ENCODE assay signal across 8 cellular contexts in the genomic region with DNA sequence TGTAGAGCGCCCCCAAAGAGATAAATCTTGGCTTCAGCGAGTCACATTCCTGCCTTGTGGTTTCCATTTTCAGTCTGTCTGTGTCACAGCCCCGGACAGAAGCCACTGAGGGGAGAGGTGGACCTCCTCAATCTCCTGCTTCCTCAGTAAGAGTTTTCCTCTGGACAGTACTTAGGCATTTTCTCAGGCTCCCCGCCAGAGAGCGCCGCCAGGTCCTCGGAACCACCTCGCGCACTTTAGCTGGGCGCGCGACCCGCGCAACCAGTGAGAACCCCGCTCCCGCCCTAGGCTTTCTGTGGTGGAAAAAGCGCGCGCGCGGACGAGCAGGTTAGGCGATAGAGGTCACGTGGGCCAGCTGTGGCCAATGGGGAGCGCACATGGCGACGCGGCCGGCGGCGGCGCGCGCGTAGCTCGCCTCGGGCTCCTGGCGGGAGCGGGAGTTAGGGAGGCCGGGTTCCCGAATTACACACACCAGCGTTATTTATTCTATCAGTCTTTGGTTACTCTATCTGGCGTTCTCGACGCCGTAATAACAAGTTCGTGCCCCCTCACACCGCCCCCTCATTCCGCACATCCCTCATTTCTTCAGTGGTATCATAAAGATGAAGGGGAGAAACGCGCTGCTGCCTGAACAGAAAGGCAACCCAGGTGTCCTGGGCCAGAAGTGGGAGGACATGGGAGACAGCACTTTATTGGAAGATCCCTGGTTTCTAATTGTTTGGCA. TPM values are rescaled to one million over a fixed set of nuclear protein-coding genes. Genes with fewer than 3 reads are reported as not detected.
DNase-seq lines count a peak whose midpoint lies in the region; ATAC-seq and TF ChIP-seq lines count a peak whose summit lies in the region.

No MANE protein-coding gene starts in this region.

- H3K27ac ChIP-seq in caudate nucleus (ENCODE audit: low read depth, low read length): peak overlapping the region; percentile 75
- peak overlapping the region; percentile 37 to 85 (median 74) for H3K27ac ChIP-seq in spleen

- TF ChIP-seq CTCF in AG10803 (conservative IDR thresholded peaks at IDR 0.05; ENCODE audit: low read length) (peak; percentile 57), WTC11 (IDR thresholded peaks at IDR 0.05) (no peak), spleen (IDR thresholded peaks at IDR 0.05 in 8 of 11, conservative IDR thresholded peaks at IDR 0.05 in 3 of 11) (peak; percentile 35 to 79 (median 69))

- intact Hi-C loops in spleen (cut with DNase I; ENCODE audit: low total_unique reads): no loop called here

- CTCF ChIA-PET in WTC11 (lab: Charles Lee): interaction anchor here (0.6 to 1.6 kb wide), 15 partner anchors 18 to 232 kb away, joined by 3 to 7 read pairs (median 4); a partner anchor contains a TSS

- in situ Hi-C loops in GM18951 (cut with MboI; ENCODE audit: low sequenced_read_pairs, unreplicated experiment): no loop called here

- H3K4me1 Mint-ChIP-seq in WTC11: peaks cover 15% of the 10 kb centered on the region

- peak; percentile 96 for DNase-seq in AG10803 (ENCODE audit: low read depth)
- DNase-seq in NCI-H2227 treated with DMSO at 0.1 percent for 48 hours (lab: John Stamatoyannopoulos, UW): peak; percentile 98
- peak; percentile 97 for DNase-seq in WTC11 (ENCODE audit: low spot score)
- DNase-seq in caudate nucleus (lab: John Stamatoyannopoulos, UW): peak in 60 of 61 donors; percentile 62 to 99 (median 95)
- DNase-seq in inferior parietal cortex (ENCODE audit: extremely low spot score): peak; percentile 98
- peak; percentile 99 for DNase-seq in spleen

- no peaks in the 10 kb centered on the region for H3K36me3 ChIP-seq in spleen

- H3K9me3 Mint-ChIP-seq in WTC11: no peaks in the 10 kb centered on the region

- H3K4me3 Mint-ChIP-seq in WTC11: peak overlapping the region; percentile 82

- POLR2A ChIA-PET in WTC11 (lab: Charles Lee): interaction anchor here (0.6 kb wide), 1 partner anchor 177 kb away, joined by 7 read pairs; no protein-coding TSS in a partner anchor

- H3K27ac Mint-ChIP-seq in WTC11: peak overlapping the region; percentile 84

- peaks cover 0 to 18% (median 14%) of the 10 kb centered on the region in 6 donors for H3K4me1 ChIP-seq in spleen

- 0 to 1% (median 1%) methylated on average over 49 to 51 of the region's 51 CpGs for WGBS in spleen, 5 donors

- peak; percentile 95 for ATAC-seq in HG03175 (IDR thresholded peaks at IDR 0.05; ENCODE audit: unreplicated experiment)
- ATAC-seq in WTC11: peak; percentile 98

- H3K4me3 ChIP-seq in AG10803 (ENCODE audit: low read length): peak overlapping the region; percentile 67
- peak overlapping the region; percentile 37 to 77 (median 52) for H3K4me3 ChIP-seq in spleen

- H3K36me3 Mint-ChIP-seq in WTC11: no peaks in the 10 kb centered on the region

- no peaks in the 10 kb centered on the region for H3K9me3 ChIP-seq in spleen

- no peaks in the 10 kb centered on the region for H3K27me3 ChIP-seq in spleen (replicated peaks in 1 of 7)

- peak; percentile 92 for TF ChIP-seq POLR2A in GM18951 (IDR thresholded peaks at IDR 0.05; ENCODE audit: extremely low read depth, insufficient read depth, insufficient read length)
- peak in 1 of 3 donors; percentile 68 for TF ChIP-seq POLR2A in spleen (IDR thresholded peaks at IDR 0.05)

- H3K27me3 Mint-ChIP-seq in WTC11 (ENCODE audit: low read depth): peaks cover 3% of the 10 kb centered on the region; the same call in 1 of the 2 replicates

TF ChIP-seq in WTC11, 78 proteins besides CTCF, POLR2A, EP300 and RAD21 (continues in another document):
- TF ChIP-seq GABPB1 (CRISPR knock-in tag; IDR thresholded peaks at IDR 0.05) (peak; percentile 80), NFYB (CRISPR knock-in tag; conservative IDR thresholded peaks at IDR 0.05; ENCODE audit: low read depth) (peak; percentile 72), EMX1 (CRISPR knock-in tag; IDR thresholded peaks at IDR 0.05) (no peak), MYBL2 (CRISPR knock-in tag; IDR thresholded peaks at IDR 0.05) (peak; percentile 40; the same call in 1 of the 2 replicates), ZNF317 (CRISPR knock-in tag; IDR thresholded peaks at IDR 0.05; ENCODE audit: borderline replicate concordance, low read depth) (no peak), TCF7 (CRISPR knock-in tag; IDR thresholded peaks at IDR 0.05; ENCODE audit: low read depth) (no peak), ZNF416 (CRISPR knock-in tag; IDR thresholded peaks at IDR 0.05) (no peak), TP53 (CRISPR knock-in tag; IDR thresholded peaks at IDR 0.05) (no peak), SP1 (CRISPR knock-in tag; conservative IDR thresholded peaks at IDR 0.05) (peak; percentile 63), NR1H2 (CRISPR knock-in tag; IDR thresholded peaks at IDR 0.05) (no peak), ATF1 (CRISPR knock-in tag; IDR thresholded peaks at IDR 0.05) (0 out of 2 replicates have a peak, but pooled peaks have one; percentile 14)
- TF ChIP-seq, protein P1, sequence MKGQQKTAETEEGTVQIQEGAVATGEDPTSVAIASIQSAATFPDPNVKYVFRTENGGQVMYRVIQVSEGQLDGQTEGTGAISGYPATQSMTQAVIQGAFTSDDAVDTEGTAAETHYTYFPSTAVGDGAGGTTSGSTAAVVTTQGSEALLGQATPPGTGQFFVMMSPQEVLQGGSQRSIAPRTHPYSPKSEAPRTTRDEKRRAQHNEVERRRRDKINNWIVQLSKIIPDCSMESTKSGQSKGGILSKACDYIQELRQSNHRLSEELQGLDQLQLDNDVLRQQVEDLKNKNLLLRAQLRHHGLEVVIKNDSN (CRISPR knock-in tag; IDR thresholded peaks at IDR 0.05): peak; percentile 99
- TF ChIP-seq, protein P2, sequence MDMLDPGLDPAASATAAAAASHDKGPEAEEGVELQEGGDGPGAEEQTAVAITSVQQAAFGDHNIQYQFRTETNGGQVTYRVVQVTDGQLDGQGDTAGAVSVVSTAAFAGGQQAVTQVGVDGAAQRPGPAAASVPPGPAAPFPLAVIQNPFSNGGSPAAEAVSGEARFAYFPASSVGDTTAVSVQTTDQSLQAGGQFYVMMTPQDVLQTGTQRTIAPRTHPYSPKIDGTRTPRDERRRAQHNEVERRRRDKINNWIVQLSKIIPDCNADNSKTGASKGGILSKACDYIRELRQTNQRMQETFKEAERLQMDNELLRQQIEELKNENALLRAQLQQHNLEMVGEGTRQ (CRISPR knock-in tag; IDR thresholded peaks at IDR 0.05): peak; percentile 98
- TF ChIP-seq, protein P3, sequence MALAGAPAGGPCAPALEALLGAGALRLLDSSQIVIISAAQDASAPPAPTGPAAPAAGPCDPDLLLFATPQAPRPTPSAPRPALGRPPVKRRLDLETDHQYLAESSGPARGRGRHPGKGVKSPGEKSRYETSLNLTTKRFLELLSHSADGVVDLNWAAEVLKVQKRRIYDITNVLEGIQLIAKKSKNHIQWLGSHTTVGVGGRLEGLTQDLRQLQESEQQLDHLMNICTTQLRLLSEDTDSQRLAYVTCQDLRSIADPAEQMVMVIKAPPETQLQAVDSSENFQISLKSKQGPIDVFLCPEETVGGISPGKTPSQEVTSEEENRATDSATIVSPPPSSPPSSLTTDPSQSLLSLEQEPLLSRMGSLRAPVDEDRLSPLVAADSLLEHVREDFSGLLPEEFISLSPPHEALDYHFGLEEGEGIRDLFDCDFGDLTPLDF (CRISPR knock-in tag; IDR thresholded peaks at IDR 0.05): 0 out of 2 replicates have a peak, but pooled peaks have one; percentile 70
- TF ChIP-seq, protein P4, sequence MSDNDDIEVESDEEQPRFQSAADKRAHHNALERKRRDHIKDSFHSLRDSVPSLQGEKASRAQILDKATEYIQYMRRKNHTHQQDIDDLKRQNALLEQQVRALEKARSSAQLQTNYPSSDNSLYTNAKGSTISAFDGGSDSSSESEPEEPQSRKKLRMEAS (CRISPR knock-in tag; IDR thresholded peaks at IDR 0.05): peak; percentile 94
- TF ChIP-seq, protein P5, sequence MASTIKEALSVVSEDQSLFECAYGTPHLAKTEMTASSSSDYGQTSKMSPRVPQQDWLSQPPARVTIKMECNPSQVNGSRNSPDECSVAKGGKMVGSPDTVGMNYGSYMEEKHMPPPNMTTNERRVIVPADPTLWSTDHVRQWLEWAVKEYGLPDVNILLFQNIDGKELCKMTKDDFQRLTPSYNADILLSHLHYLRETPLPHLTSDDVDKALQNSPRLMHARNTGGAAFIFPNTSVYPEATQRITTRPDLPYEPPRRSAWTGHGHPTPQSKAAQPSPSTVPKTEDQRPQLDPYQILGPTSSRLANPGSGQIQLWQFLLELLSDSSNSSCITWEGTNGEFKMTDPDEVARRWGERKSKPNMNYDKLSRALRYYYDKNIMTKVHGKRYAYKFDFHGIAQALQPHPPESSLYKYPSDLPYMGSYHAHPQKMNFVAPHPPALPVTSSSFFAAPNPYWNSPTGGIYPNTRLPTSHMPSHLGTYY (CRISPR knock-in tag; IDR thresholded peaks at IDR 0.05): no peak
- TF ChIP-seq, protein P6, sequence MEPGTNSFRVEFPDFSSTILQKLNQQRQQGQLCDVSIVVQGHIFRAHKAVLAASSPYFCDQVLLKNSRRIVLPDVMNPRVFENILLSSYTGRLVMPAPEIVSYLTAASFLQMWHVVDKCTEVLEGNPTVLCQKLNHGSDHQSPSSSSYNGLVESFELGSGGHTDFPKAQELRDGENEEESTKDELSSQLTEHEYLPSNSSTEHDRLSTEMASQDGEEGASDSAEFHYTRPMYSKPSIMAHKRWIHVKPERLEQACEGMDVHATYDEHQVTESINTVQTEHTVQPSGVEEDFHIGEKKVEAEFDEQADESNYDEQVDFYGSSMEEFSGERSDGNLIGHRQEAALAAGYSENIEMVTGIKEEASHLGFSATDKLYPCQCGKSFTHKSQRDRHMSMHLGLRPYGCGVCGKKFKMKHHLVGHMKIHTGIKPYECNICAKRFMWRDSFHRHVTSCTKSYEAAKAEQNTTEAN (CRISPR knock-in tag; IDR thresholded peaks at IDR 0.05): 0 out of 2 replicates have a peak, but pooled peaks have one; percentile 44
- TF ChIP-seq, protein P7, sequence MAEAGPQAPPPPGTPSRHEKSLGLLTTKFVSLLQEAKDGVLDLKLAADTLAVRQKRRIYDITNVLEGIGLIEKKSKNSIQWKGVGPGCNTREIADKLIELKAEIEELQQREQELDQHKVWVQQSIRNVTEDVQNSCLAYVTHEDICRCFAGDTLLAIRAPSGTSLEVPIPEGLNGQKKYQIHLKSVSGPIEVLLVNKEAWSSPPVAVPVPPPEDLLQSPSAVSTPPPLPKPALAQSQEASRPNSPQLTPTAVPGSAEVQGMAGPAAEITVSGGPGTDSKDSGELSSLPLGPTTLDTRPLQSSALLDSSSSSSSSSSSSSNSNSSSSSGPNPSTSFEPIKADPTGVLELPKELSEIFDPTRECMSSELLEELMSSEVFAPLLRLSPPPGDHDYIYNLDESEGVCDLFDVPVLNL (CRISPR knock-in tag; IDR thresholded peaks at IDR 0.05; ENCODE audit: borderline replicate concordance, low read depth): peak; percentile 60; the same call in 1 of the 2 replicates

RNA-seq across cellular contexts. Expression of a gene that starts 19.4 kb away (rescaled TPM):
- total RNA-seq in WTC11 (2021): 0.15 TPM in 1 of 3 replicates, not detected in the others
- under 1 TPM in 1 of 7 donors, not detected in 6; 0.49 TPM for total RNA-seq in spleen
- not detected for polyA plus RNA-seq in spleen

RNA-seq across cellular contexts. Expression of a gene that starts 19.5 kb away (rescaled TPM):
- total RNA-seq in WTC11 (2021) (25.1 to 27.5 TPM (median 26.7 TPM) in 3 replicates), spleen (10 to 100 TPM; 45.5 to 65.9 (median 61.9) TPM)
- 10 to 100 TPM; 12.8 to 26.6 (median 14.5) TPM for polyA plus RNA-seq in spleen

RNA-seq across cellular contexts. Expression of a gene that starts 35.8 kb away (rescaled TPM):
- 0.68 to 1.4 TPM (median 1.2 TPM) in 3 replicates for total RNA-seq in WTC11 (2021)
- 1 to 10 TPM in 6 of 7 donors, under 1 TPM in 1; 0.51 to 3.2 (median 1.9) TPM for total RNA-seq in spleen
- 1 to 10 TPM; 1.6 to 4.5 (median 2.1) TPM for polyA plus RNA-seq in spleen

Comparison
In these comparisons a context has a peak if more than half of its experiments do, and no peak if none do; other contexts are left out.
1. Peak in every context shown above with its lines: DNase-seq, ATAC-seq, H3K4me3 ChIP-seq and H3K27ac ChIP-seq.